In genomic region chr1:157105988-157106812, GRCh38 we compare ENCODE assay signal across 9 cellular contexts. TPM values are rescaled to one million over a fixed set of nuclear protein-coding genes. Genes with fewer than 3 reads are reported as not detected.
A peak's percentile ranks its signal among the peaks of the same experiment; 100 is the strongest.
DNase-seq lines count a peak whose midpoint lies in the region; ATAC-seq and TF ChIP-seq lines count a peak whose summit lies in the region.
"Had no signal": no experiment of that assay in that cellular context is flagged by ENCODE, and none has a peak within 500 bp of the region (broad histone marks: within the 10 kb centered on the region; RNA-seq: fewer than 3 reads in every experiment).

No MANE protein-coding gene starts in this region.

- peaks cover 0 to 14% of the 10 kb centered on the region in 2 donors for H3K27me3 ChIP-seq in right lobe of liver

- DNase-seq in GM04504 (ENCODE audit: low read depth) (peak; percentile 66), HS-27A (ENCODE audit: low read depth) (peak; percentile 5), right lobe of liver (peak in 1 of 3 donors; percentile 54), HT-29 (ENCODE audit: low spot score) (no peak), kidney glomerular epithelial cell (lab: John Stamatoyannopoulos, UW) (no peak), cerebellar nuclear complex (lab: John Stamatoyannopoulos, UW) (no peak)
- peak; percentile 54 for DNase-seq in activated naive CD8-positive, alpha-beta T cell treated with anti-CD3 and anti-CD28 coated beads, Interleukin-2, amount 50 U/mL, for 24 hours

- H3K36me3 ChIP-seq in right lobe of liver, result no peaks in the 10 kb centered on the region

- H3K9me3 ChIP-seq in right lobe of liver, result no peaks in the 10 kb centered on the region

- H3K4me3 Mint-ChIP-seq in activated naive CD8-positive, alpha-beta T cell treated with anti-CD3 and anti-CD28 coated beads, Interleukin-2, amount 50 U/mL, for 24 hours, result no peak overlapping the region

- no peak overlapping the region for H3K27ac Mint-ChIP-seq in activated naive CD8-positive, alpha-beta T cell treated with anti-CD3 and anti-CD28 coated beads, Interleukin-2, amount 50 U/mL, for 24 hours

- peak; percentile 86 for ATAC-seq in GM21423 (IDR thresholded peaks at IDR 0.05; ENCODE audit: unreplicated experiment)
- ATAC-seq in activated naive CD8-positive, alpha-beta T cell treated with anti-CD3 and anti-CD28 coated beads, Interleukin-2, amount 50 U/mL, for 24 hours, result peak; percentile 93
- peak; percentile 52 to 82 (median 68) for ATAC-seq in right lobe of liver

- H3K4me1 ChIP-seq in right lobe of liver, result no peaks in the 10 kb centered on the region

- peaks cover 34% of the 10 kb centered on the region for H3K27me3 Mint-ChIP-seq in activated naive CD8-positive, alpha-beta T cell treated with anti-CD3 and anti-CD28 coated beads, Interleukin-2, amount 50 U/mL, for 24 hours

- H3K9me3 Mint-ChIP-seq in activated naive CD8-positive, alpha-beta T cell treated with anti-CD3 and anti-CD28 coated beads, Interleukin-2, amount 50 U/mL, for 24 hours, result no peaks in the 10 kb centered on the region

- no peak for TF ChIP-seq CTCF in right lobe of liver (IDR thresholded peaks at IDR 0.05)

- H3K36me3 Mint-ChIP-seq in activated naive CD8-positive, alpha-beta T cell treated with anti-CD3 and anti-CD28 coated beads, Interleukin-2, amount 50 U/mL, for 24 hours (ENCODE audit: low read depth), result no peaks in the 10 kb centered on the region

- no peak overlapping the region for H3K4me3 ChIP-seq in right lobe of liver

- intact Hi-C loops in right lobe of liver (cut with DNase I), result no loop called here

- H3K4me1 Mint-ChIP-seq in activated naive CD8-positive, alpha-beta T cell treated with anti-CD3 and anti-CD28 coated beads, Interleukin-2, amount 50 U/mL, for 24 hours, result peaks cover 17% of the 10 kb centered on the region

- 27% methylated on average over 5 of the region's 6 CpGs for WGBS in right lobe of liver (ENCODE audit: insufficient coverage, low coverage, low lambda C conversion rate, missing lambda C conversion rate)

- no peak overlapping the region for H3K27ac ChIP-seq in right lobe of liver

- TF ChIP-seq POLR2A in right lobe of liver (IDR thresholded peaks at IDR 0.05), result no peak

RNA-seq across cellular contexts. Expression of gene ETV3L, which starts 6.6 kb away (rescaled TPM):
- total RNA-seq in right lobe of liver, result not detected
- total RNA-seq in HT-29 (2014; rRNA removed; shearing (Covaris generic)), result not detected in 2 replicates
- total RNA-seq: T-helper 2 cell treated with Interferon-gamma antibody and Interleukin-4, amounts not matched to agents 100 ng/mL and 5 ng/mL, for 36 hours had no signal

RNA-seq across cellular contexts. Expression of gene ETV3, which starts 32.0 kb away (rescaled TPM):
- 1 to 10 TPM; 4.9 to 7.8 (median 6.5) TPM for total RNA-seq in right lobe of liver
- 8.9 and 9.5 TPM in 2 replicates for total RNA-seq in HT-29 (2014; rRNA removed; shearing (Covaris generic))

Comparison
In these comparisons a context has a peak if more than half of its experiments do, and no peak if none do; other contexts are left out.
1. DNase-seq: peak in GM04504 (single experiment), HS-27A (single experiment) and activated naive CD8-positive, alpha-beta T cell treated with anti-CD3 and anti-CD28 coated beads, Interleukin-2, amount 50 U/mL, for 24 hours (single experiment); none in HT-29 (single experiment), kidney glomerular epithelial cell (single experiment) and cerebellar nuclear complex (0 of 2).
2. Peak in every context shown above with its lines, with median percentiles within 50 percentile points of each other: ATAC-seq.